Comparison of ENCODE assay signal across 28 cellular contexts in the genomic region with DNA sequence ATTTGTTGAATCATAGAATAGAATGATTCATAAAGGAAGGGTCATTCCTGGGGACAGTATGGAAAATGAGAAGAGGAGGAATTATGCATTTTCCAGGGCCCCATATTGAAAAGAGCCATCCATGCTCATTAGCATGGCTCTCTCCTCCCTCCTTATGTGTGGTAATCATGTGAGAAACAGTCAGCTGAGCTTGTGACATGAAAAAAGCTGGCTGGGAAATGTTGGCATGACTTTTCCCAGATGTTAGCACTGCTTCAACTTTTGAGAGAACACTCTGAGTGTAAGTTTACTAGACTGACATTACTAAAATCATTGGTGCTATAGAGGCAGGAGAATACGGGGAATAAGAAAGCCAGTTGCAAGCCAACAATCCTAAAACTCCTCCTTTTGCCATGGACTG. TPM values are rescaled to one million over a fixed set of nuclear protein-coding genes. Genes with fewer than 3 reads are reported as not detected.
DNase-seq lines count a peak whose midpoint lies in the region; ATAC-seq, FAIRE-seq and TF ChIP-seq lines count a peak whose summit lies in the region.
"Had no signal": no experiment of that assay in that cellular context is flagged by ENCODE, and none has a peak within 500 bp of the region (broad histone marks: within the 10 kb centered on the region; RNA-seq: fewer than 3 reads in every experiment).

No MANE protein-coding gene starts in this region.

- TF ChIP-seq CTCF in bronchial epithelial cell (IDR thresholded peaks at IDR 0.05; ENCODE audit: insufficient read depth, low read length, severe bottlenecking) (no peak), fibroblast of mammary gland (conservative IDR thresholded peaks at IDR 0.05; ENCODE audit: control insufficient read depth, insufficient read depth, low read depth, low read length) (no peak)

- TF ChIP-seq POLR2A in GM18505 (IDR thresholded peaks at IDR 0.05; ENCODE audit: borderline replicate concordance, extremely low read depth, insufficient read depth, insufficient read length) = no peak

- DNase-seq in SK-MEL-5 (ENCODE audit: low read depth, low spot score) (peak; percentile 42), bronchial epithelial cell (ENCODE audit: low read depth) (no peak), fibroblast of mammary gland (ENCODE audit: low read depth) (peak; percentile 7), mucosa of gallbladder (ENCODE audit: low spot score) (no peak), NCI-H446 (lab: John Stamatoyannopoulos, UW) (no peak)
- DNase-seq: 8988T; ACHN; BE2C; C1 segment of cervical spinal cord; CD4-positive, alpha-beta memory T cell; CD4-positive, CD25-positive, alpha-beta regulatory T cell; CD8-positive, alpha-beta memory T cell; DMS 273 treated with DMSO at 0.1 percent for 48 hours; DMS153; DMS53; DMS79; DND-41; EL; GDM1 had no signal

- peaks cover 8% of the 10 kb centered on the region for H3K27me3 ChIP-seq in bronchial epithelial cell (ENCODE audit: control insufficient read depth, insufficient read depth, low read length)
- H3K27me3 ChIP-seq: BE2C, BLaER1 had no signal

- in situ Hi-C loops in SK-MEL-5 (cut with HindIII; ENCODE audit: low pct_unique_long_range_greater_than_20kb, low sequenced_read_pairs) = no loop called here

- FAIRE-seq in bronchial epithelial cell (lab: Jason Lieb, UNC) = peak; percentile 55
- FAIRE-seq: A204.1, GM12878, GM12892 had no signal

- H3K36me3 ChIP-seq in bronchial epithelial cell (ENCODE audit: control insufficient read depth, insufficient read depth, low read length) = no peaks in the 10 kb centered on the region
- H3K36me3 ChIP-seq: BE2C, BLaER1 had no signal

- ATAC-seq in GM18873 (IDR thresholded peaks at IDR 0.05; ENCODE audit: low FRiP score, unreplicated experiment) (no peak), GM18505 (IDR thresholded peaks at IDR 0.05; ENCODE audit: unreplicated experiment) (no peak)
- ATAC-seq: GM12878 had no signal

- H3K4me3 ChIP-seq in bronchial epithelial cell (ENCODE audit: low read depth, low read length) (no peak overlapping the region), fibroblast of mammary gland (ENCODE audit: control insufficient read depth, low read depth, low read length) (no peak overlapping the region)
- H3K4me3 ChIP-seq: BLaER1, GM12878 had no signal

RNA-seq across cellular contexts. Expression of a gene that starts 16.1 kb away (rescaled TPM):
- 0.03 TPM in 1 of 2 replicates, not detected in the other for total RNA-seq in SK-MEL-5 (2014; rRNA removed; shearing (Covaris generic))
- polyA plus RNA-seq in SK-MEL-5 (2015; cell fraction: cytosol; rRNA removed) = 0.11 TPM in 1 of 2 replicates, not detected in the other
- 0.32 and 0.34 TPM in 2 replicates for polyA plus RNA-seq in SK-MEL-5 (2015; cell fraction: nucleus; rRNA removed)
- total RNA-seq in bronchial epithelial cell = not detected in 2 replicates
- total RNA-seq in mucosa of gallbladder = 0.03 TPM
- total RNA-seq: CD4-positive, alpha-beta memory T cell; CD4-positive, CD25-positive, alpha-beta regulatory T cell; CD8-positive, alpha-beta memory T cell; G401; GM12878 had no signal
- polyA plus RNA-seq: AG04450; CD14-positive monocyte; CD4-positive, alpha-beta memory T cell; CD4-positive, CD25-positive, alpha-beta regulatory T cell; CD8-positive, alpha-beta memory T cell had no signal

Comparison
In these comparisons a context has a peak if more than half of its experiments do, and no peak if none do; other contexts are left out.
1. DNase-seq: peak in SK-MEL-5 (single experiment) and fibroblast of mammary gland (single experiment); none in bronchial epithelial cell (single experiment), mucosa of gallbladder (single experiment) and NCI-H446 (0 of 2).